Comparison of ENCODE assay signal across 22 cellular contexts in the genomic region with DNA sequence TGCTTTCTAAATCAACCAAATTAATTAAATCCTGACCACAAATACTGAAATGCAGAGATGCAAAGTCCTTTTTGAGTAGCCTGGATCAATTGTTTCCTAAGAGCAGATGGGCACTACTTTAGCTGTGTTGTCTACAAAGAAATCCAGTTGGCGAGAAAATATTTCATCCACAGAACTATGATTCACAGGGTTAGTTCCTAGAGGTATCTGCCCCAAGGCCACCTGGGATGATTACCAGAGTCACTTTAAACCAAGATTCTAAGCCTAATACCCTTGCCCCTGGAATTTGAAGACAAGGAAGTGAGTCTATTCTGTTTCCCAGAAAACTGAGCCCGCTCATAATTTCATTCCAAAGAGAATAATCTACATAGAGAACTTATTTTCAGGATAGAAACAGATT.
DNase-seq lines count a peak whose midpoint lies in the region; ATAC-seq and TF ChIP-seq lines count a peak whose summit lies in the region.
"Had no signal": no experiment of that assay in that cellular context is flagged by ENCODE, and none has a peak within 500 bp of the region (broad histone marks: within the 10 kb centered on the region; RNA-seq: fewer than 3 reads in every experiment).

No MANE protein-coding gene starts in this region.

- H3K27me3 ChIP-seq in breast epithelium (no peaks in the 10 kb centered on the region), PC-9 (ENCODE audit: insufficient read depth, low read depth) (no peaks in the 10 kb centered on the region)
- H3K27me3 ChIP-seq: BE2C had no signal

- intact Hi-C loops in MCF 10A (cut with micrococcal nuclease), result no loop called here
- intact Hi-C loops in breast epithelium (cut with DNase I; ENCODE audit: low total_unique reads), result no loop called here
- intact Hi-C loops in PC-9 (cut with micrococcal nuclease; ENCODE audit: unreplicated experiment), result no loop called here

- no peaks in the 10 kb centered on the region for H3K36me3 Mint-ChIP-seq in MCF 10A (ENCODE audit: insufficient read depth, unreplicated experiment)
- H3K36me3 Mint-ChIP-seq: CD4-positive, CD25-positive, alpha-beta regulatory T cell had no signal

- H3K36me3 ChIP-seq in breast epithelium, result no peaks in the 10 kb centered on the region
- no peaks in the 10 kb centered on the region for H3K36me3 ChIP-seq in PC-9 (ENCODE audit: low read depth)
- H3K36me3 ChIP-seq: BE2C had no signal

- H3K9me3 Mint-ChIP-seq in MCF 10A (ENCODE audit: unreplicated experiment), result no peaks in the 10 kb centered on the region
- H3K9me3 Mint-ChIP-seq: CD4-positive, CD25-positive, alpha-beta regulatory T cell had no signal

- peaks cover 0 to 6% of the 10 kb centered on the region in 2 donors for H3K4me1 ChIP-seq in breast epithelium
- H3K4me1 ChIP-seq in PC-9 (replicated peaks; ENCODE audit: insufficient read depth), result peaks cover 75% of the 10 kb centered on the region
- H3K4me1 ChIP-seq: BE2C had no signal

- no peaks in the 10 kb centered on the region for H3K9me3 ChIP-seq in breast epithelium
- H3K9me3 ChIP-seq in PC-9 (ENCODE audit: insufficient read depth, low read depth), result no peaks in the 10 kb centered on the region
- H3K9me3 ChIP-seq: BE2C had no signal

- no peak overlapping the region for H3K4me3 Mint-ChIP-seq in MCF 10A (ENCODE audit: unreplicated experiment)
- H3K4me3 Mint-ChIP-seq: CD4-positive, CD25-positive, alpha-beta regulatory T cell had no signal

- TF ChIP-seq CTCF in MCF 10A (IDR thresholded peaks at IDR 0.05; ENCODE audit: unreplicated experiment) (no peak), breast epithelium (IDR thresholded peaks at IDR 0.05) (no peak), PC-9 (conservative IDR thresholded peaks at IDR 0.05) (no peak), epithelial cell of esophagus (IDR thresholded peaks at IDR 0.05; ENCODE audit: insufficient read depth, low read depth, low read length, missing control alignments) (no peak)

- no peaks in the 10 kb centered on the region for H4K20me1 ChIP-seq in PC-9 (ENCODE audit: insufficient read depth)

- peaks cover 15% of the 10 kb centered on the region for H3K4me1 Mint-ChIP-seq in MCF 10A (ENCODE audit: insufficient read depth, unreplicated experiment)

- ATAC-seq in GM18505 (IDR thresholded peaks at IDR 0.05; ENCODE audit: unreplicated experiment) (no peak), GM18870 (IDR thresholded peaks at IDR 0.05; ENCODE audit: unreplicated experiment) (no peak)

- peak overlapping the region; percentile 18 for H3K4me2 ChIP-seq in PC-9

- no peak overlapping the region for H2AFZ ChIP-seq in PC-9

- TF ChIP-seq POLR2A in breast epithelium (IDR thresholded peaks at IDR 0.05) (no peak), GM18505 (IDR thresholded peaks at IDR 0.05; ENCODE audit: borderline replicate concordance, extremely low read depth, insufficient read depth, insufficient read length) (no peak)

- no peak overlapping the region for H3K27ac Mint-ChIP-seq in MCF 10A (ENCODE audit: low read depth, unreplicated experiment)
- H3K27ac Mint-ChIP-seq: CD4-positive, CD25-positive, alpha-beta regulatory T cell had no signal

- H3K27me3 Mint-ChIP-seq in MCF 10A (ENCODE audit: insufficient read depth, unreplicated experiment), result no peaks in the 10 kb centered on the region
- H3K27me3 Mint-ChIP-seq: CD4-positive, CD25-positive, alpha-beta regulatory T cell had no signal

- CTCF ChIA-PET in MCF 10A (lab: Yijun Ruan, JAX), result no interaction called here
- CTCF ChIA-PET in PC-9 (lab: Charles Lee), result interaction anchor here (1.1 kb wide), 1 partner anchor 159 kb away, joined by 5 read pairs; no protein-coding TSS in a partner anchor

- H3K4me3 ChIP-seq in breast epithelium (no peak overlapping the region), PC-9 (no peak overlapping the region), epithelial cell of esophagus (ENCODE audit: low read length) (no peak overlapping the region)

- peaks cover 41% of the 10 kb centered on the region for H3F3A ChIP-seq in PC-9 (ENCODE audit: insufficient read depth, low read depth)

- peaks cover 6% of the 10 kb centered on the region for H3K79me2 ChIP-seq in PC-9 (ENCODE audit: low read depth)

- POLR2A ChIA-PET in MCF 10A (lab: Yijun Ruan, JAX) (interaction anchor here (1.1 kb wide), 1 partner anchor 131 kb away, joined by 3 read pairs; no protein-coding TSS in a partner anchor), PC-9 (lab: Charles Lee; ENCODE audit: unreplicated experiment) (interaction anchor here (0.7 to 0.8 kb wide), 2 partner anchors 47 to 99 kb away, joined by 4 to 7 read pairs; no protein-coding TSS in a partner anchor)

- peak; percentile 17 for DNase-seq in MCF 10A (ENCODE audit: unreplicated experiment)
- DNase-seq in breast epithelium (ENCODE audit: low spot score in 2 of 2), result no peak
- DNase-seq in PC-9, result peak in 1 of 2 experiments; percentile 90
- DNase-seq in epithelial cell of esophagus (ENCODE audit: low read depth), result peak; percentile 49
- no peak for DNase-seq in UCSD-AML1 (lab: John Stamatoyannopoulos, UW; ENCODE audit: unreplicated experiment)
- no peak for DNase-seq in activated CD4-positive, alpha-beta T cell treated with anti-CD3 and anti-CD28 coated beads for 1 hour
- DNase-seq: BE2C; CD4-positive, CD25-positive, alpha-beta regulatory T cell; DMS79; GDM1; H7; IMR-90; MM.1S; NCI-H1092; NCI-H1436 treated with DMSO at 0.1 percent for 48 hours; NCI-H2029; NCI-H748 treated with DMSO at 0.1 percent for 48 hours; NK-92 treated with Interleukin-12 subunit alpha and Interleukin-12 subunit beta, amount 100 ng/mL, for 24 hours; SHP77 treated with DMSO at 0.1 percent for 48 hours had no signal

- BruUV-seq in MCF 10A (replicated peaks; lab: Mats Ljungman, UMichigan) (no TSS peak), PC-9 (replicated peaks; lab: Mats Ljungman, UMichigan) (no TSS peak)

- no peaks in the 10 kb centered on the region for H3K9me2 ChIP-seq in PC-9 (ENCODE audit: insufficient read depth)

- H3K27ac ChIP-seq in breast epithelium (peak overlapping the region in 1 of 2 donors; percentile 44), PC-9 (peak overlapping the region; percentile 96)
- H3K27ac ChIP-seq: HL-60 had no signal

Comparison
In these comparisons a context has a peak if more than half of its experiments do, and no peak if none do; other contexts are left out.
1. DNase-seq: peak in MCF 10A (single experiment) and epithelial cell of esophagus (single experiment); none in breast epithelium (0 of 2), UCSD-AML1 (single experiment) and activated CD4-positive, alpha-beta T cell treated with anti-CD3 and anti-CD28 coated beads for 1 hour (single experiment).